ENCODE assay signal across 24 cellular contexts in genomic region chr1:11301593-11301992, GRCh38. TPM values are rescaled to one million over a fixed set of nuclear protein-coding genes. Genes with fewer than 3 reads are reported as not detected.
DNase-seq lines count a peak whose midpoint lies in the region; ATAC-seq and TF ChIP-seq lines count a peak whose summit lies in the region.
"Had no signal": no experiment of that assay in that cellular context is flagged by ENCODE, and none has a peak within 500 bp of the region (broad histone marks: within the 10 kb centered on the region; RNA-seq: fewer than 3 reads in every experiment).

No MANE protein-coding gene starts in this region.

- TF ChIP-seq POLR2A in lower leg skin (IDR thresholded peaks at IDR 0.05): no peak

- intact Hi-C loops in head of caudate nucleus (cut with DNase I): no loop called here
- intact Hi-C loops in lower leg skin (cut with DNase I; ENCODE audit: low total_unique reads): no loop called here
- intact Hi-C loops in left colon (cut with DNase I, micrococcal nuclease): no loop called here

- DNase-seq in NCI-H1417 (lab: John Stamatoyannopoulos, UW) (peak; percentile 13 to 74 (median 32)), NCI-H1417 treated with DMSO at 0.1 percent for 48 hours (lab: John Stamatoyannopoulos, UW) (no peak), NCI-H69 (lab: John Stamatoyannopoulos, UW) (peak; percentile 15), head of caudate nucleus (peak; percentile 26 to 88 (median 75)), pons (ENCODE audit: low spot score) (peak; percentile 92), NCI-H2029 treated with DMSO at 0.1 percent for 48 hours (lab: John Stamatoyannopoulos, UW) (no peak), lower leg skin (ENCODE audit: low spot score in 2 of 2) (no peak), left colon (no peak)
- DNase-seq: activated CD8-positive, alpha-beta T cell treated with anti-CD3 and anti-CD28 coated beads for 36 hours; activated effector memory CD4-positive, alpha-beta T cell treated with anti-CD3 and anti-CD28 coated beads, Interleukin-2, amount 50 U/mL, for 16 hours; activated naive CD8-positive, alpha-beta T cell treated with anti-CD3 and anti-CD28 coated beads, Interleukin-2, amount 10 ng/mL, durations not matched to agents 7 days and 5 days; CD8-positive, alpha-beta memory T cell; cerebellar nuclear complex; DMS53; GM23248; left lung; NCI-H1105 treated with DMSO at 0.1 percent for 48 hours; NK-92 treated with Interleukin-12 subunit alpha and Interleukin-12 subunit beta, amount 100 ng/mL, for 24 hours; PC-9; SHP77; stimulated activated CD4-positive, alpha-beta T cell treated with anti-CD3 and anti-CD28 coated beads, Interleukin-15, amount 100 ng/mL, for 24 hours; upper lobe of left lung had no signal

- TF ChIP-seq CTCF in lower leg skin (IDR thresholded peaks at IDR 0.05): no peak

- no peak for ATAC-seq in left colon
- ATAC-seq: activated CD4-positive, CD25-positive, alpha-beta regulatory T cell treated with anti-CD3 and anti-CD28 coated beads, Interleukin-2, amount 50 U/mL, for 24 hours; activated CD8-positive, alpha-beta T cell treated with anti-CD3 and anti-CD28 coated beads for 36 hours; left lung; naive thymus-derived CD8-positive, alpha-beta T cell had no signal

- no peak overlapping the region for H3K4me3 ChIP-seq in lower leg skin (ENCODE audit: low read depth, poor library complexity, severe bottlenecking)
- H3K4me3 ChIP-seq: GM23248, left lung, PC-9, upper lobe of left lung had no signal

- WGBS in lower leg skin, 2 donors: 48 to 62% methylated on average over 10 of the region's 10 CpGs

RNA-seq across cellular contexts. Expression of gene UBIAD1, which starts 28.6 kb away (rescaled TPM):
- 10 to 100 TPM in 3 of 4 donors, 1 to 10 TPM in 1; 7.4 to 23.0 (median 14.6) TPM for total RNA-seq in lower leg skin
- 10 to 100 TPM; 11.0 to 12.4 TPM for total RNA-seq in left colon

RNA-seq across cellular contexts. Expression of gene MTOR, which starts 39.2 kb away (rescaled TPM):
- 10 to 100 TPM; 28.7 to 31.5 (median 29.7) TPM for total RNA-seq in lower leg skin
- 10 to 100 TPM; 31.0 to 40.1 TPM for total RNA-seq in left colon

Comparison
In these comparisons a context has a peak if more than half of its experiments do, and no peak if none do; other contexts are left out.
1. DNase-seq: peak in NCI-H1417 (3 of 3), NCI-H69 (single experiment), head of caudate nucleus (42 of 42) and pons (single experiment); none in NCI-H1417 treated with DMSO at 0.1 percent for 48 hours (single experiment), NCI-H2029 treated with DMSO at 0.1 percent for 48 hours (single experiment), lower leg skin (0 of 2) and left colon (0 of 2).